Comparison of ENCODE assay signal across 34 cellular contexts in genomic region chr17:74854792-74855191, GRCh38. TPM values are rescaled to one million over a fixed set of nuclear protein-coding genes. Genes with fewer than 3 reads are reported as not detected.
"Had no signal": no experiment of that assay in that cellular context is flagged by ENCODE, and none has a peak within 500 bp of the region (broad histone marks: within the 10 kb centered on the region; RNA-seq: fewer than 3 reads in every experiment).

No MANE protein-coding gene starts in this region.

- H3K36me3 ChIP-seq: ascending aorta, cardiac muscle cell had no signal

- FAIRE-seq: bronchial epithelial cell, TTC549 had no signal

- H3K9me3 ChIP-seq: ascending aorta had no signal

- ATAC-seq: activated CD8-positive, alpha-beta T cell treated with anti-CD3 and anti-CD28 coated beads for 36 hours; activated naive CD8-positive, alpha-beta T cell treated with anti-CD3 and anti-CD28 coated beads, Interleukin-2, amount 50 U/mL, for 24 hours; activated T-cell treated with anti-CD3 and anti-CD28 coated beads, Interleukin-2, amount 50 U/mL, for 4 hours; activated T-cell treated with anti-CD3 and anti-CD28 coated beads, Interleukin-2, amount 50 U/mL, for 72 hours had no signal

- H3K4me3 ChIP-seq: ascending aorta, cardiac muscle cell had no signal

- DNase-seq: activated B cell treated with CpG ODN at 0.5 μM for 24 hours; activated CD4-positive, alpha-beta memory T cell treated with anti-CD3 and anti-CD28 coated beads for 36 hours; activated CD4-positive, alpha-beta T cell treated with anti-CD3 and anti-CD28 coated beads for 4 hours; activated CD4-positive, alpha-beta T cell treated with anti-CD3 and anti-CD28 coated beads, Interleukin-2, amount 10 ng/mL, durations not matched to agents 24 days and 14 days; activated CD4-positive, alpha-beta T cell treated with anti-CD3 and anti-CD28 coated beads, Interleukin-2, amount 50 U/mL, for 1 hour; activated CD4-positive, alpha-beta T cell treated with anti-CD3 and anti-CD28 coated beads, Interleukin-2, amount 50 U/mL, for 4 hours; activated CD4-positive, CD25-positive, alpha-beta regulatory T cell treated with anti-CD3 and anti-CD28 coated beads, Interleukin-2, amount 50 U/mL, for 72 hours; activated CD8-positive, alpha-beta memory T cell treated with anti-CD3 and anti-CD28 coated beads, Interleukin-2, amount 50 U/mL, for 4 hours; activated CD8-positive, alpha-beta T cell treated with anti-CD3 and anti-CD28 coated beads for 36 hours; activated effector memory CD4-positive, alpha-beta T cell treated with Interleukin-2 at 50 U/mL for 16 hours; activated gamma-delta T cell; activated naive CD4-positive, alpha-beta T cell treated with anti-CD3 and anti-CD28 coated beads, Interleukin-2, amount 10 ng/mL, durations not matched to agents 7 days and 5 days; activated naive CD4-positive, alpha-beta T cell treated with Interleukin-2 at 50 U/mL for 16 hours; activated naive CD8-positive, alpha-beta T cell treated with anti-CD3 and anti-CD28 coated beads, Interleukin-2, amount 10 ng/mL, durations not matched to agents 7 days and 5 days; activated naive CD8-positive, alpha-beta T cell treated with anti-CD3 and anti-CD28 coated beads, Interleukin-2, amount 50 U/mL, for 24 hours; activated T-cell treated with anti-CD3 and anti-CD28 coated beads for 4 hours; activated T-cell treated with anti-CD3 and anti-CD28 coated beads, Interleukin-2, amount 50 U/mL, for 1 hour; activated T-cell treated with anti-CD3 and anti-CD28 coated beads, Interleukin-2, amount 50 U/mL, for 4 hours; activated T-cell treated with anti-CD3 and anti-CD28 coated beads, Interleukin-2, amount 50 U/mL, for 72 hours; amygdala; anterior cingulate cortex; caudate nucleus; cerebellar nuclear complex; T-helper 1 cell; T-helper 2 cell; T-helper 9 cell had no signal

- H3K27ac ChIP-seq: ascending aorta, cardiac muscle cell, VCaP had no signal

RNA-seq across cellular contexts. Expression of gene GRIN2C, which starts 4.9 kb away (rescaled TPM):
- total RNA-seq: activated B cell treated with CpG ODN at 0.5 μM for 24 hours; activated CD4-positive, alpha-beta memory T cell treated with anti-CD3 and anti-CD28 coated beads for 36 hours; activated CD8-positive, alpha-beta memory T cell treated with anti-CD3 and anti-CD28 coated beads for 36 hours; activated CD8-positive, alpha-beta T cell treated with anti-CD3 and anti-CD28 coated beads for 36 hours; ascending aorta had no signal

RNA-seq across cellular contexts. Expression of gene FADS6, which starts 38.6 kb away (rescaled TPM):
- total RNA-seq: activated B cell treated with CpG ODN at 0.5 μM for 24 hours; activated CD4-positive, alpha-beta memory T cell treated with anti-CD3 and anti-CD28 coated beads for 36 hours; activated CD4-positive, alpha-beta T cell treated with anti-CD3 and anti-CD28 coated beads, Interleukin-2, amount 10 ng/mL, durations not matched to agents 24 days and 14 days; activated CD8-positive, alpha-beta memory T cell treated with anti-CD3 and anti-CD28 coated beads for 36 hours; activated CD8-positive, alpha-beta T cell treated with anti-CD3 and anti-CD28 coated beads for 36 hours; activated naive CD8-positive, alpha-beta T cell treated with anti-CD3 and anti-CD28 coated beads, Interleukin-2, amount 10 ng/mL, durations not matched to agents 7 days and 5 days; activated T-cell treated with anti-CD3 and anti-CD28 coated beads, Interleukin-2, amount 50 U/mL, for 4 hours; activated T-cell treated with anti-CD3 and anti-CD28 coated beads, Interleukin-2, amount 50 U/mL, for 72 hours; activated T-helper 2 cell treated with anti-CD3 and anti-CD28 coated beads, Interferon-gamma antibody, Interleukin-2, Interleukin-4, amounts not matched to agents 10 μg/mL and 5 μg/mL and 100 μg/mL, durations not matched to agents 14 hours and 24 hours and 36 hours; ascending aorta; bronchial epithelial cell; chondrocyte had no signal
